In genomic region chr2:71226965-71227560, GRCh38 we compare ENCODE assay signal across 8 cellular contexts. TPM values are rescaled to one million over a fixed set of nuclear protein-coding genes. Genes with fewer than 3 reads are reported as not detected.
A peak's percentile ranks its signal among the peaks of the same experiment; 100 is the strongest.
DNase-seq lines count a peak whose midpoint lies in the region; ATAC-seq lines count a peak whose summit lies in the region.

TSS of gene PAIP2B (minus strand) at chr2:71227103. CDS start at chr2:71202589, 24,514 bp downstream.

- H2AK5ac ChIP-seq in mesenchymal stem cell (ENCODE audit: low read length, severe bottlenecking), result no peak within 1 kb of the TSS

- H3K4me3 Mint-ChIP-seq in CD8-positive, alpha-beta memory T cell, result peak within 1 kb of the TSS; percentile 80 to 98 (median 97)

- peak within 1 kb of the TSS in 1 of 2 experiments; percentile 2 for H3K23ac ChIP-seq in mesenchymal stem cell (ENCODE audit: low read length in 2 of 2)

- H3K36me3 ChIP-seq in CD8-positive, alpha-beta memory T cell (ENCODE audit: insufficient read depth, low read length), result no peaks in the 10 kb centered on the region
- H3K36me3 ChIP-seq in endocrine pancreas (ENCODE audit: control insufficient read depth, insufficient read depth, low read length), result no peaks in the 10 kb centered on the region
- H3K36me3 ChIP-seq in mesenchymal stem cell (ENCODE audit: control insufficient read depth in 1 of 2, insufficient read depth in 2 of 2, low read depth in 1 of 2, low read length in 2 of 2), result no peaks in the 10 kb centered on the region

- peaks cover 12% of the 10 kb centered on the region for H3K4me1 ChIP-seq in CD8-positive, alpha-beta memory T cell (ENCODE audit: insufficient read depth, low read length)
- no peaks in the 10 kb centered on the region for H3K4me1 ChIP-seq in endocrine pancreas (ENCODE audit: control insufficient read depth, insufficient read depth, low read length)
- peaks cover 10% of the 10 kb centered on the region for H3K4me1 ChIP-seq in mesenchymal stem cell (ENCODE audit: control insufficient read depth, insufficient read depth, low read depth, low read length)

- H3K4ac ChIP-seq in mesenchymal stem cell (ENCODE audit: low read depth in 1 of 2, low read length in 2 of 2), result no peak within 1 kb of the TSS

- H3K14ac ChIP-seq in mesenchymal stem cell (ENCODE audit: low read length in 2 of 2), result no peak within 1 kb of the TSS

- WGBS in mesenchymal stem cell, result 1% methylated on average over 30 of the region's 30 CpGs

- peak within 1 kb of the TSS; percentile 62 for H3K27ac ChIP-seq in CD8-positive, alpha-beta memory T cell (ENCODE audit: low read depth, low read length)
- H3K27ac ChIP-seq in mesenchymal stem cell (ENCODE audit: low read length, poor library complexity, severe bottlenecking), result no peak within 1 kb of the TSS

- peak within 1 kb of the TSS; percentile 60 for H2AFZ ChIP-seq in mesenchymal stem cell (ENCODE audit: low read depth, low read length)

- peak within 1 kb of the TSS in 1 of 2 experiments; percentile 41 for H3K18ac ChIP-seq in mesenchymal stem cell (ENCODE audit: low read depth in 1 of 2, low read length in 2 of 2)

- no peak within 1 kb of the TSS for H4K91ac ChIP-seq in mesenchymal stem cell (ENCODE audit: low read length)

- peak within 1 kb of the TSS; percentile 76 to 99 (median 95) for H3K27ac Mint-ChIP-seq in CD8-positive, alpha-beta memory T cell

- H3K9me3 Mint-ChIP-seq in CD8-positive, alpha-beta memory T cell, result peaks cover 0 to under 1% (median 0%) of the 10 kb centered on the region in 5 donors

- peak; percentile 94 to 98 (median 97) for DNase-seq in CD8-positive, alpha-beta memory T cell
- DNase-seq in HS-27A (ENCODE audit: low read depth), result peak; percentile 90
- DNase-seq in NK-92 treated with Interleukin-12 subunit alpha and Interleukin-12 subunit beta, amount 100 ng/mL, for 24 hours (lab: John Stamatoyannopoulos, UW), result peak; percentile 80
- DNase-seq in activated CD8-positive, alpha-beta memory T cell treated with anti-CD3 and anti-CD28 coated beads, Interleukin-2, amount 50 U/mL, for 1 hour (ENCODE audit: extremely low read depth), result peak; percentile 95
- DNase-seq in mesenchymal stem cell, result peak; percentile 99
- DNase-seq in stimulated activated CD8-positive, alpha-beta memory T cell treated with anti-CD3 and anti-CD28 coated beads, Interleukin-12 subunit alpha, Interleukin-12 subunit beta, amount 100 ng/mL, for 24 hours (ENCODE audit: extremely low read depth), result peak; percentile 96

- H2BK120ac ChIP-seq in mesenchymal stem cell (ENCODE audit: low read depth, low read length), result no peak within 1 kb of the TSS

- peak; percentile 89 for ATAC-seq in GM19468 (IDR thresholded peaks at IDR 0.05; ENCODE audit: extremely low read depth, unreplicated experiment)

- H3K4me3 ChIP-seq in CD8-positive, alpha-beta memory T cell (ENCODE audit: low read length), result peak within 1 kb of the TSS; percentile 78
- H3K4me3 ChIP-seq in endocrine pancreas (ENCODE audit: control insufficient read depth, insufficient read depth, low read length) (peak within 1 kb of the TSS; percentile 68), mesenchymal stem cell (ENCODE audit: insufficient read depth in 1 of 2, low read depth in 1 of 2, low read length in 2 of 2) (peak within 1 kb of the TSS; percentile 63 to 94)

- no peak within 1 kb of the TSS for H2BK15ac ChIP-seq in mesenchymal stem cell (ENCODE audit: low read depth, poor library complexity, severe bottlenecking)

- no peak within 1 kb of the TSS for H2BK5ac ChIP-seq in mesenchymal stem cell (ENCODE audit: low read depth, low read length, poor library complexity, severe bottlenecking)

- peak within 1 kb of the TSS; percentile 55 for H4K8ac ChIP-seq in mesenchymal stem cell (ENCODE audit: low read length)

- H3K36me3 Mint-ChIP-seq in CD8-positive, alpha-beta memory T cell, result peaks cover 0 to 6% (median 4%) of the 10 kb centered on the region in 3 donors

- H3K9me3 ChIP-seq in CD8-positive, alpha-beta memory T cell (ENCODE audit: low read length), result no peaks in the 10 kb centered on the region
- H3K9me3 ChIP-seq in endocrine pancreas (ENCODE audit: control insufficient read depth, low read length), result no peaks in the 10 kb centered on the region
- peaks cover 4% of the 10 kb centered on the region for H3K9me3 ChIP-seq in mesenchymal stem cell (ENCODE audit: control insufficient read depth, low read length)

- H2BK12ac ChIP-seq in mesenchymal stem cell (ENCODE audit: low read length in 2 of 2), result no peak within 1 kb of the TSS

- H3K79me1 ChIP-seq in mesenchymal stem cell (replicated peaks; ENCODE audit: low read length, poor library complexity, severe bottlenecking), result no peaks in the 10 kb centered on the region

- CTCF ChIA-PET in CD8-positive, alpha-beta memory T cell (lab: Charles Lee), result interaction anchor here (1.0 to 1.7 kb wide), 5 partner anchors 13 to 105 kb away, joined by 3 to 7 read pairs (median 4); partner anchors contain the start of gene ZNF638

- peaks cover 17 to 31% (median 26%) of the 10 kb centered on the region in 3 donors for H3K4me1 Mint-ChIP-seq in CD8-positive, alpha-beta memory T cell

- H3K9ac ChIP-seq in endocrine pancreas (ENCODE audit: control insufficient read depth, insufficient read depth, low read length) (peak within 1 kb of the TSS; percentile 82), mesenchymal stem cell (ENCODE audit: low read length) (peak within 1 kb of the TSS; percentile 78)

- peak within 1 kb of the TSS; percentile 81 for H3K4me2 ChIP-seq in mesenchymal stem cell (ENCODE audit: low read length, poor library complexity, severe bottlenecking)

- peaks cover 7 to 19% of the 10 kb centered on the region in 2 donors for H3K27me3 Mint-ChIP-seq in CD8-positive, alpha-beta memory T cell

- POLR2A ChIA-PET in CD8-positive, alpha-beta memory T cell (lab: Charles Lee), result interaction anchor here (1.0 to 1.8 kb wide), 3 partner anchors 49 to 159 kb away, joined by 6 to 14 read pairs (median 7); partner anchors contain the start of genes MCEE, MPHOSPH10 and NAGK

- H3K27me3 ChIP-seq in CD8-positive, alpha-beta memory T cell (ENCODE audit: insufficient read depth, low read length, poor library complexity, severe bottlenecking), result no peaks in the 10 kb centered on the region
- H3K27me3 ChIP-seq in endocrine pancreas (ENCODE audit: control insufficient read depth, insufficient read depth, low read length) (no peaks in the 10 kb centered on the region), mesenchymal stem cell (ENCODE audit: control insufficient read depth in 1 of 2, insufficient read depth in 1 of 2, low read length in 2 of 2) (peaks cover 0 to 34% of the 10 kb centered on the region in 2 experiments)

RNA-seq across cellular contexts. Expression of gene PAIP2B, which starts in this region (rescaled TPM):
- total RNA-seq in CD8-positive, alpha-beta memory T cell, result 1 to 10 TPM; 2.1 to 2.3 TPM
- 2.2 TPM for polyA plus RNA-seq in CD8-positive, alpha-beta memory T cell
- 0.11 TPM for polyA plus RNA-seq in mesenchymal stem cell (2013, experiment 1 of 2)
- polyA plus RNA-seq in mesenchymal stem cell (2013, experiment 2 of 2), result 0.12 TPM
